ENCODE assay signal across 35 cellular contexts in genomic region chr6:29507319-29507718, GRCh38. TPM values are rescaled to one million over a fixed set of nuclear protein-coding genes. Genes with fewer than 3 reads are reported as not detected.
"Had no signal": no experiment of that assay in that cellular context is flagged by ENCODE, and none has a peak within 500 bp of the region (broad histone marks: within the 10 kb centered on the region; RNA-seq: fewer than 3 reads in every experiment).

No MANE protein-coding gene starts in this region.

- H3K27me3 Mint-ChIP-seq: activated CD4-positive, alpha-beta memory T cell treated with anti-CD3 and anti-CD28 coated beads, Interleukin-2, amount 10 ng/mL, durations not matched to agents 7 days and 5 days; dendritic cell treated with granulocyte-macrophage colony-stimulating factor and Interleukin-4, amounts not matched to agents 40 ng/mL and 50 ng/mL, for 4 days had no signal

- H3K36me3 Mint-ChIP-seq: activated naive CD4-positive, alpha-beta T cell treated with anti-CD3 and anti-CD28 coated beads, Interleukin-2, amount 10 ng/mL, durations not matched to agents 7 days and 5 days; activated naive CD4-positive, alpha-beta T cell treated with anti-CD3 and anti-CD28 coated beads, Interleukin-2, amount 50 U/mL, for 72 hours; activated naive CD8-positive, alpha-beta T cell treated with anti-CD3 and anti-CD28 coated beads, Interleukin-2, amount 10 ng/mL, durations not matched to agents 7 days and 5 days; brain had no signal

- H3K27me3 ChIP-seq: ascending aorta, breast epithelium, cardiac muscle cell, esophagus squamous epithelium had no signal

- ATAC-seq: activated CD4-positive, CD25-positive, alpha-beta regulatory T cell treated with anti-CD3 and anti-CD28 coated beads, Interleukin-2, amount 50 U/mL, for 24 hours; activated naive CD4-positive, alpha-beta T cell treated with anti-CD3 and anti-CD28 coated beads, Interleukin-2, amount 50 U/mL, for 72 hours; activated T-cell treated with anti-CD3 and anti-CD28 coated beads, Interleukin-2, amount 50 U/mL, for 72 hours; gastroesophageal sphincter; T-helper 17 cell had no signal

- H3K36me3 ChIP-seq: ascending aorta, breast epithelium, cardiac muscle cell, esophagus squamous epithelium, gastroesophageal sphincter, WERI-Rb-1 had no signal

- DNase-seq: activated B cell treated with CpG ODN at 0.5 μM for 24 hours; activated CD4-positive, alpha-beta memory T cell treated with anti-CD3 and anti-CD28 coated beads, Interleukin-2, amount 10 ng/mL, durations not matched to agents 7 days and 5 days; activated CD4-positive, alpha-beta T cell treated with anti-CD3 and anti-CD28 coated beads for 48 hours; activated CD8-positive, alpha-beta memory T cell treated with anti-CD3 and anti-CD28 coated beads, Interleukin-2, amount 50 U/mL, for 48 hours; activated gamma-delta T cell; activated naive CD4-positive, alpha-beta T cell; activated naive CD4-positive, alpha-beta T cell treated with anti-CD3 and anti-CD28 coated beads, Interleukin-2, amount 10 ng/mL, durations not matched to agents 7 days and 5 days; activated naive CD8-positive, alpha-beta T cell treated with anti-CD3 and anti-CD28 coated beads, Interleukin-2, amount 10 ng/mL, durations not matched to agents 7 days and 5 days; activated T-cell treated with anti-CD3 and anti-CD28 coated beads for 4 hours; activated T-cell treated with anti-CD3 and anti-CD28 coated beads, Interleukin-2, amount 50 U/mL, for 24 hours; activated T-cell treated with anti-CD3 and anti-CD28 coated beads, Interleukin-2, amount 50 U/mL, for 72 hours; central memory CD4-positive, alpha-beta T cell; cerebellar nuclear complex; dorsolateral prefrontal cortex; effector memory CD4-positive, alpha-beta T cell; erythroblast; esophagus squamous epithelium; foreskin melanocyte; T-helper 1 cell; T-helper 17 cell; T1000; WERI-Rb-1 had no signal

- H3K4me1 Mint-ChIP-seq: activated B cell treated with CpG ODN at 0.5 μM for 24 hours; activated naive CD4-positive, alpha-beta T cell treated with anti-CD3 and anti-CD28 coated beads, Interleukin-2, amount 10 ng/mL, durations not matched to agents 7 days and 5 days; activated naive CD8-positive, alpha-beta T cell treated with anti-CD3 and anti-CD28 coated beads, Interleukin-2, amount 10 ng/mL, durations not matched to agents 7 days and 5 days; T-helper 17 cell had no signal

- H3K4me3 Mint-ChIP-seq: activated B cell treated with CpG ODN at 0.5 μM for 24 hours; activated CD4-positive, alpha-beta memory T cell treated with anti-CD3 and anti-CD28 coated beads, Interleukin-2, amount 10 ng/mL, durations not matched to agents 7 days and 5 days; activated naive CD4-positive, alpha-beta T cell treated with anti-CD3 and anti-CD28 coated beads, Interleukin-2, amount 10 ng/mL, durations not matched to agents 7 days and 5 days; activated naive CD8-positive, alpha-beta T cell treated with anti-CD3 and anti-CD28 coated beads, Interleukin-2, amount 10 ng/mL, durations not matched to agents 7 days and 5 days; activated T-cell treated with anti-CD3 and anti-CD28 coated beads, Interleukin-2, amount 50 U/mL, for 24 hours; activated T-cell treated with anti-CD3 and anti-CD28 coated beads, Interleukin-2, amount 50 U/mL, for 72 hours; brain; dendritic cell treated with granulocyte-macrophage colony-stimulating factor and Interleukin-4, amounts not matched to agents 40 ng/mL and 50 ng/mL, for 4 days; T-helper 17 cell; T-helper 2 cell treated with Interferon-gamma antibody and Interleukin-4, amounts not matched to agents 5 μg/mL and 100 μg/mL, for 36 hours had no signal

- H3K4me3 ChIP-seq: ascending aorta, breast epithelium, cardiac muscle cell, coronary artery, dorsolateral prefrontal cortex, esophagus squamous epithelium, gastroesophageal sphincter had no signal

- H3K9me3 Mint-ChIP-seq: activated B cell treated with CpG ODN at 0.5 μM for 24 hours; activated CD4-positive, alpha-beta memory T cell treated with anti-CD3 and anti-CD28 coated beads, Interleukin-2, amount 10 ng/mL, durations not matched to agents 7 days and 5 days; activated naive CD4-positive, alpha-beta T cell treated with anti-CD3 and anti-CD28 coated beads, Interleukin-2, amount 10 ng/mL, durations not matched to agents 7 days and 5 days; activated naive CD4-positive, alpha-beta T cell treated with anti-CD3 and anti-CD28 coated beads, Interleukin-2, amount 50 U/mL, for 72 hours; activated naive CD8-positive, alpha-beta T cell treated with anti-CD3 and anti-CD28 coated beads, Interleukin-2, amount 10 ng/mL, durations not matched to agents 7 days and 5 days; activated T-cell treated with anti-CD3 and anti-CD28 coated beads, Interleukin-2, amount 50 U/mL, for 24 hours; activated T-cell treated with anti-CD3 and anti-CD28 coated beads, Interleukin-2, amount 50 U/mL, for 72 hours; dendritic cell treated with granulocyte-macrophage colony-stimulating factor and Interleukin-4, amounts not matched to agents 40 ng/mL and 50 ng/mL, for 4 days; T-helper 2 cell treated with Interferon-gamma antibody and Interleukin-4, amounts not matched to agents 5 μg/mL and 100 μg/mL, for 36 hours had no signal

- H3K9me3 ChIP-seq: ascending aorta, breast epithelium, esophagus squamous epithelium, gastroesophageal sphincter had no signal

- H3K27ac ChIP-seq: ascending aorta, breast epithelium, cardiac muscle cell, coronary artery, dorsolateral prefrontal cortex, esophagus squamous epithelium, gastroesophageal sphincter, WERI-Rb-1 had no signal

- H3K4me1 ChIP-seq: ascending aorta, breast epithelium, esophagus squamous epithelium, gastroesophageal sphincter had no signal

- H3K27ac Mint-ChIP-seq: activated B cell treated with CpG ODN at 0.5 μM for 24 hours; activated CD4-positive, alpha-beta memory T cell treated with anti-CD3 and anti-CD28 coated beads, Interleukin-2, amount 10 ng/mL, durations not matched to agents 7 days and 5 days; activated naive CD4-positive, alpha-beta T cell treated with anti-CD3 and anti-CD28 coated beads, Interleukin-2, amount 10 ng/mL, durations not matched to agents 7 days and 5 days; activated naive CD4-positive, alpha-beta T cell treated with anti-CD3 and anti-CD28 coated beads, Interleukin-2, amount 50 U/mL, for 72 hours; activated naive CD8-positive, alpha-beta T cell treated with anti-CD3 and anti-CD28 coated beads, Interleukin-2, amount 10 ng/mL, durations not matched to agents 7 days and 5 days; activated T-cell treated with anti-CD3 and anti-CD28 coated beads, Interleukin-2, amount 50 U/mL, for 24 hours; activated T-cell treated with anti-CD3 and anti-CD28 coated beads, Interleukin-2, amount 50 U/mL, for 72 hours; brain; dendritic cell treated with granulocyte-macrophage colony-stimulating factor and Interleukin-4, amounts not matched to agents 40 ng/mL and 50 ng/mL, for 4 days; T-helper 17 cell; T-helper 2 cell treated with Interferon-gamma antibody and Interleukin-4, amounts not matched to agents 5 μg/mL and 100 μg/mL, for 36 hours had no signal

RNA-seq across cellular contexts. Expression of gene MAS1L, which starts 19.6 kb away (rescaled TPM):
- total RNA-seq: activated B cell treated with CpG ODN at 0.5 μM for 24 hours; activated CD4-positive, alpha-beta memory T cell treated with anti-CD3 and anti-CD28 coated beads, Interleukin-2, amount 10 ng/mL, durations not matched to agents 7 days and 5 days; activated naive CD4-positive, alpha-beta T cell treated with anti-CD3 and anti-CD28 coated beads, Interleukin-2, amount 50 U/mL, for 72 hours; activated naive CD8-positive, alpha-beta T cell treated with anti-CD3 and anti-CD28 coated beads, Interleukin-2, amount 10 ng/mL, durations not matched to agents 7 days and 5 days; activated T-cell treated with anti-CD3 and anti-CD28 coated beads, Interleukin-2, amount 50 U/mL, for 72 hours; ascending aorta; cardiac muscle cell; dorsolateral prefrontal cortex; esophagus squamous epithelium; fibroblast of lung; fibroblast of villous mesenchyme; gastroesophageal sphincter; glomerular endothelial cell; T-helper 17 cell had no signal
- polyA plus RNA-seq: cardiac muscle cell, fibroblast of lung had no signal

RNA-seq across cellular contexts. Expression of gene OR2H1, which starts 50.4 kb away (rescaled TPM):
- total RNA-seq: activated B cell treated with CpG ODN at 0.5 μM for 24 hours; activated CD4-positive, alpha-beta memory T cell treated with anti-CD3 and anti-CD28 coated beads, Interleukin-2, amount 10 ng/mL, durations not matched to agents 7 days and 5 days; activated naive CD4-positive, alpha-beta T cell treated with anti-CD3 and anti-CD28 coated beads, Interleukin-2, amount 50 U/mL, for 72 hours; activated naive CD8-positive, alpha-beta T cell treated with anti-CD3 and anti-CD28 coated beads, Interleukin-2, amount 10 ng/mL, durations not matched to agents 7 days and 5 days; activated T-cell treated with anti-CD3 and anti-CD28 coated beads, Interleukin-2, amount 50 U/mL, for 72 hours; ascending aorta; breast epithelium; cardiac muscle cell; dorsolateral prefrontal cortex; esophagus squamous epithelium; fibroblast of lung; fibroblast of villous mesenchyme; gastroesophageal sphincter; glomerular endothelial cell; T-helper 17 cell had no signal
- polyA plus RNA-seq: cardiac muscle cell, fibroblast of lung had no signal

RNA-seq across cellular contexts. Expression of gene OR11A1, which starts 50.4 kb away (rescaled TPM):
- total RNA-seq: activated B cell treated with CpG ODN at 0.5 μM for 24 hours; activated CD4-positive, alpha-beta memory T cell treated with anti-CD3 and anti-CD28 coated beads, Interleukin-2, amount 10 ng/mL, durations not matched to agents 7 days and 5 days; activated naive CD4-positive, alpha-beta T cell treated with anti-CD3 and anti-CD28 coated beads, Interleukin-2, amount 50 U/mL, for 72 hours; activated naive CD8-positive, alpha-beta T cell treated with anti-CD3 and anti-CD28 coated beads, Interleukin-2, amount 10 ng/mL, durations not matched to agents 7 days and 5 days; activated T-cell treated with anti-CD3 and anti-CD28 coated beads, Interleukin-2, amount 50 U/mL, for 72 hours; ascending aorta; breast epithelium; cardiac muscle cell; dorsolateral prefrontal cortex; esophagus squamous epithelium; fibroblast of lung; fibroblast of villous mesenchyme; gastroesophageal sphincter; glomerular endothelial cell; T-helper 17 cell had no signal
- polyA plus RNA-seq: cardiac muscle cell, fibroblast of lung had no signal

RNA-seq across cellular contexts. Expression of gene UBD, which starts 52.2 kb away (rescaled TPM):
- total RNA-seq: activated B cell treated with CpG ODN at 0.5 μM for 24 hours; activated naive CD8-positive, alpha-beta T cell treated with anti-CD3 and anti-CD28 coated beads, Interleukin-2, amount 10 ng/mL, durations not matched to agents 7 days and 5 days; ascending aorta; cardiac muscle cell; fibroblast of lung; fibroblast of villous mesenchyme; T-helper 17 cell had no signal
- polyA plus RNA-seq: cardiac muscle cell had no signal
